8 cellular contexts compared by ENCODE assay signal in genomic region chr1:181033799-181034391, GRCh38. TPM values are rescaled to one million over a fixed set of nuclear protein-coding genes. Genes with fewer than 3 reads are reported as not detected.
DNase-seq lines count a peak whose midpoint lies in the region; ATAC-seq and TF ChIP-seq lines count a peak whose summit lies in the region.

TSS of gene MR1 (plus strand) at chr1:181033983. CDS start at chr1:181034008, 25 bp downstream.

- H3K4me1 Mint-ChIP-seq in activated T-helper 1 cell treated with anti-CD3 and anti-CD28 coated beads, Interleukin-12 subunit alpha, Interleukin-12 subunit beta, Interleukin-2, Interleukin-4 antibody, amounts not matched to agents 30 ng/mL and 10 ng/mL and 1 ng/mL, durations not matched to agents 14 hours and 24 hours and 36 hours (ENCODE audit: low read depth) = peaks cover 63% of the 10 kb centered on the region
- peaks cover 11% of the 10 kb centered on the region for H3K4me1 Mint-ChIP-seq in osteocyte (ENCODE audit: unreplicated experiment)

- peak; percentile 88 for ATAC-seq in GM19023 (IDR thresholded peaks at IDR 0.05; ENCODE audit: unreplicated experiment)
- peak; percentile 90 for ATAC-seq in HG03097 (IDR thresholded peaks at IDR 0.05; ENCODE audit: low FRiP score, unreplicated experiment)

- DNase-seq in D341Med (ENCODE audit: low spot score) (peak; percentile 62), NCI-H82 (lab: John Stamatoyannopoulos, UW) (peak; percentile 56), fibroblast of villous mesenchyme (ENCODE audit: low read depth) (peak; percentile 94), osteocyte (ENCODE audit: extremely low spot score, unreplicated experiment) (no peak), NCI-H524 treated with DMSO at 0.1 percent for 48 hours (lab: John Stamatoyannopoulos, UW) (no peak)
- DNase-seq in activated T-helper 1 cell treated with anti-CD3 and anti-CD28 coated beads, Interleukin-12 subunit alpha, Interleukin-12 subunit beta, Interleukin-2, Interleukin-4 antibody, amounts not matched to agents 30 ng/mL and 10 ng/mL and 1 ng/mL, durations not matched to agents 14 hours and 24 hours and 36 hours (ENCODE audit: low spot score) = peak; percentile 51

- intact Hi-C loops in activated T-helper 1 cell treated with anti-CD3 and anti-CD28 coated beads, Interleukin-12 subunit alpha, Interleukin-12 subunit beta, Interleukin-2, Interleukin-4 antibody, amounts not matched to agents 30 ng/mL and 10 ng/mL and 1 ng/mL, durations not matched to agents 14 hours and 24 hours and 36 hours (cut with micrococcal nuclease) = loop anchor here (1.0 to 10.0 kb wide), 5 partner anchors 10 to 991 kb away; partner anchors contain the start of gene ACBD6

- peak within 1 kb of the TSS; percentile 63 for H3K4me3 ChIP-seq in fibroblast of villous mesenchyme (ENCODE audit: low read depth, low read length)

- no peak for TF ChIP-seq CTCF in fibroblast of villous mesenchyme (IDR thresholded peaks at IDR 0.05; ENCODE audit: insufficient read depth, low read depth, low read length)
- no peak for TF ChIP-seq CTCF in osteocyte (IDR thresholded peaks at IDR 0.05)

- no peaks in the 10 kb centered on the region for H3K9me3 Mint-ChIP-seq in activated T-helper 1 cell treated with anti-CD3 and anti-CD28 coated beads, Interleukin-12 subunit alpha, Interleukin-12 subunit beta, Interleukin-2, Interleukin-4 antibody, amounts not matched to agents 30 ng/mL and 10 ng/mL and 1 ng/mL, durations not matched to agents 14 hours and 24 hours and 36 hours
- H3K9me3 Mint-ChIP-seq in osteocyte (ENCODE audit: unreplicated experiment) = no peaks in the 10 kb centered on the region

- peak within 1 kb of the TSS; percentile 96 for H3K27ac Mint-ChIP-seq in activated T-helper 1 cell treated with anti-CD3 and anti-CD28 coated beads, Interleukin-12 subunit alpha, Interleukin-12 subunit beta, Interleukin-2, Interleukin-4 antibody, amounts not matched to agents 30 ng/mL and 10 ng/mL and 1 ng/mL, durations not matched to agents 14 hours and 24 hours and 36 hours
- H3K27ac Mint-ChIP-seq in osteocyte (ENCODE audit: unreplicated experiment) = peak within 1 kb of the TSS; percentile 91

- peaks cover 17% of the 10 kb centered on the region for H3K36me3 Mint-ChIP-seq in activated T-helper 1 cell treated with anti-CD3 and anti-CD28 coated beads, Interleukin-12 subunit alpha, Interleukin-12 subunit beta, Interleukin-2, Interleukin-4 antibody, amounts not matched to agents 30 ng/mL and 10 ng/mL and 1 ng/mL, durations not matched to agents 14 hours and 24 hours and 36 hours (ENCODE audit: low read depth)
- H3K36me3 Mint-ChIP-seq in osteocyte (ENCODE audit: unreplicated experiment) = no peaks in the 10 kb centered on the region

- H3K27me3 Mint-ChIP-seq in activated T-helper 1 cell treated with anti-CD3 and anti-CD28 coated beads, Interleukin-12 subunit alpha, Interleukin-12 subunit beta, Interleukin-2, Interleukin-4 antibody, amounts not matched to agents 30 ng/mL and 10 ng/mL and 1 ng/mL, durations not matched to agents 14 hours and 24 hours and 36 hours (ENCODE audit: insufficient read depth) = no peaks in the 10 kb centered on the region
- H3K27me3 Mint-ChIP-seq in osteocyte (ENCODE audit: unreplicated experiment) = no peaks in the 10 kb centered on the region

- H3K4me3 Mint-ChIP-seq in activated T-helper 1 cell treated with anti-CD3 and anti-CD28 coated beads, Interleukin-12 subunit alpha, Interleukin-12 subunit beta, Interleukin-2, Interleukin-4 antibody, amounts not matched to agents 30 ng/mL and 10 ng/mL and 1 ng/mL, durations not matched to agents 14 hours and 24 hours and 36 hours = peak within 1 kb of the TSS; percentile 95
- peak within 1 kb of the TSS; percentile 62 for H3K4me3 Mint-ChIP-seq in osteocyte (ENCODE audit: unreplicated experiment)

RNA-seq across cellular contexts. Expression of gene MR1, which starts in this region (rescaled TPM):
- total RNA-seq in activated T-helper 1 cell treated with anti-CD3 and anti-CD28 coated beads, Interleukin-12 subunit alpha, Interleukin-12 subunit beta, Interleukin-2, Interleukin-4 antibody, amounts not matched to agents 30 ng/mL and 10 ng/mL and 1 ng/mL, durations not matched to agents 14 hours and 24 hours and 36 hours = 16.6 and 17.6 TPM in 2 replicates
- total RNA-seq in fibroblast of villous mesenchyme = 17.1 and 35.8 TPM in 2 replicates
- 3.7 and 4.3 TPM in 2 replicates for total RNA-seq in osteocyte

Comparison
In these comparisons a context has a peak if more than half of its experiments do, and no peak if none do; other contexts are left out.
1. DNase-seq: peak in D341Med (single experiment), NCI-H82 (single experiment), activated T-helper 1 cell treated with anti-CD3 and anti-CD28 coated beads, Interleukin-12 subunit alpha, Interleukin-12 subunit beta, Interleukin-2, Interleukin-4 antibody, amounts not matched to agents 30 ng/mL and 10 ng/mL and 1 ng/mL, durations not matched to agents 14 hours and 24 hours and 36 hours (single experiment) and fibroblast of villous mesenchyme (single experiment); none in osteocyte (single experiment) and NCI-H524 treated with DMSO at 0.1 percent for 48 hours (single experiment).